ENCODE assay signal across 13 cellular contexts in the genomic region with DNA sequence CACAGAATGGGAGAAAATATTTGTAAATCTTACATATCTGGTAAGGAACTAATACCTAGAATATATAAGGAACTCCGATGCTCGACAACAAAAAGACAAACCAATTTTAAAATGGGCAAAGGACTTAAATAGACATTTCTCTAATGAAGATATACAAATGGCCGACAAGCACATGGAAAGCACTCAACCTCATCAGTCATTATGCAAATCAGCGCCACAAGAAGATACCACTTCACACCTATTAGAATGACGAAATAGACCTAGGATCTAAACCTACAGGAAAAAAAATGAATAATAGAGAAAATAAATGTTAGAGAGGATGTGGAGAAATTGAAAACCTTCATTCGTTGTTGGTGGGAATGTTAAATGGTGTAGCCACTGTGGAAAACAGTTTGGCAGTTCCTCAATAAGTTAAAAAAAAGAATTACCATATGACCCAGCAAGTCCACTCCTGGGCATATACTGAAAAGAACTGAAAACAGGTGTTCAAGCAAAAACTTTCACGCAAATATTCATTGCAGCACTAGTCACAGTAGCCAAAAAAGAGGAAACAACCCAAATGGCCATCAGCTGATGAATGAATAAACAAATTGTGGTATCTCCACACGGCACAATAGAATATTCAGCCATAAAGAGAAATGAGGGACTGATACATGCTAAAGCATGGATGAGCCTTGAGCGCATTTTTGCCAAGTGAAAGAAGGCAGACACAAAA. TPM values are rescaled to one million over a fixed set of nuclear protein-coding genes. Genes with fewer than 3 reads are reported as not detected.
DNase-seq lines count a peak whose midpoint lies in the region; ATAC-seq and FAIRE-seq lines count a peak whose summit lies in the region.
"Had no signal": no experiment of that assay in that cellular context is flagged by ENCODE, and none has a peak within 500 bp of the region (broad histone marks: within the 10 kb centered on the region; RNA-seq: fewer than 3 reads in every experiment).

No MANE protein-coding gene starts in this region.

- peak; percentile 90 for ATAC-seq in GM18867 (IDR thresholded peaks at IDR 0.05; ENCODE audit: unreplicated experiment)
- peak; percentile 72 for ATAC-seq in GM21576 (IDR thresholded peaks at IDR 0.05; ENCODE audit: unreplicated experiment)
- peak; percentile 71 for ATAC-seq in HG03139 (IDR thresholded peaks at IDR 0.05; ENCODE audit: unreplicated experiment)
- peak; percentile 32 for ATAC-seq in T-helper 17 cell
- ATAC-seq: right cardiac atrium had no signal

- DNase-seq in T-helper 17 cell (no peak), urothelium cell line (ENCODE audit: low spot score) (no peak), COLO829 (ENCODE audit: low spot score) (no peak), HAP-1 (ENCODE audit: low spot score in 2 of 2) (no peak)
- DNase-seq in activated T-cell treated with anti-CD3 and anti-CD28 coated beads, Interleukin-2, amount 50 U/mL, for 48 hours, result no peak
- DNase-seq: activated gamma-delta T cell treated with Interleukin-2 at 50 U/mL for 16 hours, immature natural killer cell, right cardiac atrium, SJCRH30, upper lobe of left lung had no signal

- H3K9me3 ChIP-seq in T-helper 17 cell (ENCODE audit: control insufficient read depth, low read length, poor library complexity, severe bottlenecking) (no peaks in the 10 kb centered on the region), HAP-1 (no peaks in the 10 kb centered on the region)
- H3K9me3 ChIP-seq: SJCRH30, upper lobe of left lung had no signal

- no peaks in the 10 kb centered on the region; the same call in 1 of the 2 replicates for H3K36me3 ChIP-seq in HAP-1 (replicated peaks)
- H3K36me3 ChIP-seq: upper lobe of left lung had no signal

- no peak for FAIRE-seq in urothelium cell line (lab: Jason Lieb, UNC)

- H3K27ac Mint-ChIP-seq in T-helper 17 cell, result no peak overlapping the region
- H3K27ac Mint-ChIP-seq: immature natural killer cell had no signal

- no peaks in the 10 kb centered on the region for H3K4me1 ChIP-seq in HAP-1
- H3K4me1 ChIP-seq: SJCRH30, upper lobe of left lung had no signal

- H3K27me3 Mint-ChIP-seq in T-helper 17 cell, result no peaks in the 10 kb centered on the region

- H3K27me3 ChIP-seq in HAP-1 (ENCODE audit: low read depth), result no peaks in the 10 kb centered on the region
- H3K27me3 ChIP-seq: SJCRH30, upper lobe of left lung had no signal

- peak overlapping the region; percentile 13 for H3K4me3 Mint-ChIP-seq in T-helper 17 cell
- H3K4me3 Mint-ChIP-seq: immature natural killer cell had no signal

- peaks cover 2% of the 10 kb centered on the region for H3K36me3 Mint-ChIP-seq in T-helper 17 cell (ENCODE audit: low read depth)

- H3K4me3 ChIP-seq in HAP-1, result no peak overlapping the region
- H3K4me3 ChIP-seq: SJCRH30, upper lobe of left lung had no signal

- H3K4me1 Mint-ChIP-seq in T-helper 17 cell, result peaks cover 8% of the 10 kb centered on the region
- H3K4me1 Mint-ChIP-seq: immature natural killer cell had no signal

- in situ Hi-C loops in HAP-1 (cut with MboI; ENCODE audit: low sequenced_read_pairs), result no loop called here

RNA-seq across cellular contexts. Expression of a gene that starts 57.3 kb away (rescaled TPM):
- 10 to 100 TPM; 14.1 to 15.5 TPM for total RNA-seq in T-helper 17 cell

Comparison
In these comparisons a context has a peak if more than half of its experiments do, and no peak if none do; other contexts are left out.
1. ATAC-seq: peak in every context shown above with its lines; median percentile 90 in GM18867; 72 in GM21576; 71 in HG03139; 32 in T-helper 17 cell.